ENCODE assay signal across 8 cellular contexts in genomic region chr10:22712959-22713852, GRCh38. TPM values are rescaled to one million over a fixed set of nuclear protein-coding genes. Genes with fewer than 3 reads are reported as not detected.
DNase-seq lines count a peak whose midpoint lies in the region; ATAC-seq and TF ChIP-seq lines count a peak whose summit lies in the region.

No MANE protein-coding gene starts in this region.

- DNase-seq in CD4-positive, alpha-beta T cell = peak; percentile 16 to 53 (median 30)
- DNase-seq in Kasumi-1 (lab: John Stamatoyannopoulos, UW) (peak; percentile 32 to 41), erythroblast (lab: John Stamatoyannopoulos, UW) (peak; percentile 68 to 81), naive B cell (peak; percentile 45), tibial artery (no peak), cerebellar nuclear complex (lab: John Stamatoyannopoulos, UW) (no peak)
- DNase-seq in activated CD8-positive, alpha-beta memory T cell treated with anti-CD3 and anti-CD28 coated beads, Interleukin-2, amount 10 ng/mL, durations not matched to agents 7 days and 5 days = peak; percentile 56

- peak; percentile 30 for ATAC-seq in CD4-positive, alpha-beta T cell (ENCODE audit: poor library complexity)
- ATAC-seq in GM21390 (IDR thresholded peaks at IDR 0.05; ENCODE audit: unreplicated experiment) = peak; percentile 24
- ATAC-seq in activated CD8-positive, alpha-beta memory T cell treated with anti-CD3 and anti-CD28 coated beads, Interleukin-2, amount 10 ng/mL, durations not matched to agents 7 days and 5 days = peak; percentile 26
- peak; percentile 8 to 20 for ATAC-seq in naive B cell (ENCODE audit: low read depth in 2 of 2)

- H3K36me3 Mint-ChIP-seq in CD4-positive, alpha-beta T cell (ENCODE audit: low read depth) = peaks cover 29% of the 10 kb centered on the region
- H3K36me3 Mint-ChIP-seq in activated CD8-positive, alpha-beta memory T cell treated with anti-CD3 and anti-CD28 coated beads, Interleukin-2, amount 10 ng/mL, durations not matched to agents 7 days and 5 days = peaks cover 27% of the 10 kb centered on the region
- H3K36me3 Mint-ChIP-seq in naive B cell = no peaks in the 10 kb centered on the region

- TF ChIP-seq POLR2A in erythroblast (IDR thresholded peaks at IDR 0.05; ENCODE audit: low read length) = no peak

- H3K4me3 Mint-ChIP-seq in CD4-positive, alpha-beta T cell = peak overlapping the region; percentile 96
- H3K4me3 Mint-ChIP-seq in activated CD8-positive, alpha-beta memory T cell treated with anti-CD3 and anti-CD28 coated beads, Interleukin-2, amount 10 ng/mL, durations not matched to agents 7 days and 5 days = peak overlapping the region; percentile 89
- peak overlapping the region; percentile 72 to 95 (median 92) for H3K4me3 Mint-ChIP-seq in naive B cell

- no peaks in the 10 kb centered on the region for H3K27me3 Mint-ChIP-seq in CD4-positive, alpha-beta T cell
- no peaks in the 10 kb centered on the region for H3K27me3 Mint-ChIP-seq in activated CD8-positive, alpha-beta memory T cell treated with anti-CD3 and anti-CD28 coated beads, Interleukin-2, amount 10 ng/mL, durations not matched to agents 7 days and 5 days
- H3K27me3 Mint-ChIP-seq in naive B cell = no peaks in the 10 kb centered on the region

- no peak for TF ChIP-seq CTCF in CD4-positive, alpha-beta T cell (IDR thresholded peaks at IDR 0.05)
- TF ChIP-seq CTCF in tibial artery (IDR thresholded peaks at IDR 0.05) = no peak

- peak overlapping the region; percentile 97 to 98 for H3K4me3 ChIP-seq in tibial artery

- H3K4me1 ChIP-seq in tibial artery = peaks cover 0 to 40% (median 19%) of the 10 kb centered on the region in 4 donors

- H3K9me3 Mint-ChIP-seq in CD4-positive, alpha-beta T cell = no peaks in the 10 kb centered on the region
- no peaks in the 10 kb centered on the region for H3K9me3 Mint-ChIP-seq in activated CD8-positive, alpha-beta memory T cell treated with anti-CD3 and anti-CD28 coated beads, Interleukin-2, amount 10 ng/mL, durations not matched to agents 7 days and 5 days (ENCODE audit: low read depth)
- H3K9me3 Mint-ChIP-seq in naive B cell = no peaks in the 10 kb centered on the region

- no peaks in the 10 kb centered on the region for H3K36me3 ChIP-seq in tibial artery

- no peaks in the 10 kb centered on the region for H3K9me3 ChIP-seq in CD4-positive, alpha-beta T cell (ENCODE audit: control insufficient read depth, low read length)
- no peaks in the 10 kb centered on the region for H3K9me3 ChIP-seq in tibial artery

- POLR2A ChIA-PET in CD4-positive, alpha-beta T cell (lab: Charles Lee) = interaction anchor here (0.5 to 4.2 kb wide), 33 partner anchors 9 to 277 kb away, joined by 3 to 53 read pairs (median 5); no protein-coding TSS in a partner anchor

- intact Hi-C loops in CD4-positive, alpha-beta T cell (cut with DNase I, micrococcal nuclease) = loop anchor here (1.0 to 10.0 kb wide), 9 partner anchors 14 to 388 kb away; partner anchors contain the start of gene BMI1 (in 1 of the 2)
- intact Hi-C loops in tibial artery (cut with DNase I; ENCODE audit: low total_unique reads) = loop anchor here (5.0 to 10.0 kb wide), 3 partner anchors 132 to 724 kb away; partner anchors contain the start of genes MSRB2 and OTUD1

- H3K27ac Mint-ChIP-seq in CD4-positive, alpha-beta T cell = peak overlapping the region; percentile 83
- peak overlapping the region; percentile 90 for H3K27ac Mint-ChIP-seq in activated CD8-positive, alpha-beta memory T cell treated with anti-CD3 and anti-CD28 coated beads, Interleukin-2, amount 10 ng/mL, durations not matched to agents 7 days and 5 days
- H3K27ac Mint-ChIP-seq in naive B cell = peak overlapping the region; percentile 41 to 92 (median 80)

- peaks cover 53% of the 10 kb centered on the region for H3K4me1 Mint-ChIP-seq in CD4-positive, alpha-beta T cell (ENCODE audit: low read depth)
- peaks cover 44% of the 10 kb centered on the region for H3K4me1 Mint-ChIP-seq in activated CD8-positive, alpha-beta memory T cell treated with anti-CD3 and anti-CD28 coated beads, Interleukin-2, amount 10 ng/mL, durations not matched to agents 7 days and 5 days
- H3K4me1 Mint-ChIP-seq in naive B cell = peaks cover 30 to 50% (median 47%) of the 10 kb centered on the region in 3 donors

- H3K27ac ChIP-seq in CD4-positive, alpha-beta T cell (ENCODE audit: low read depth, low read length) = peak overlapping the region; percentile 86
- H3K27ac ChIP-seq in tibial artery = peak overlapping the region; percentile 84 to 86

- CTCF ChIA-PET in CD4-positive, alpha-beta T cell (lab: Charles Lee) = interaction anchor here (0.9 to 2.1 kb wide), 7 partner anchors 9 to 275 kb away, joined by 3 to 10 read pairs (median 4); no protein-coding TSS in a partner anchor
- CTCF ChIA-PET in activated CD8-positive, alpha-beta memory T cell treated with anti-CD3 and anti-CD28 coated beads, Interleukin-2, amount 10 ng/mL, durations not matched to agents 7 days and 5 days (lab: Charles Lee) = interaction anchor here (0.6 to 2.7 kb wide), 15 partner anchors 9 to 140 kb away, joined by 3 to 10 read pairs (median 3); no protein-coding TSS in a partner anchor

- no peaks in the 10 kb centered on the region for H3K27me3 ChIP-seq in CD4-positive, alpha-beta T cell (ENCODE audit: control insufficient read depth, insufficient read depth, low read length)
- H3K27me3 ChIP-seq in tibial artery = no peaks in the 10 kb centered on the region

RNA-seq across cellular contexts. Expression of gene PIP4K2A, which starts 1.2 kb away (rescaled TPM):
- 10 to 100 TPM; 75.4 to 87.2 TPM for total RNA-seq in CD4-positive, alpha-beta T cell
- total RNA-seq in activated CD8-positive, alpha-beta memory T cell treated with anti-CD3 and anti-CD28 coated beads, Interleukin-2, amount 10 ng/mL, durations not matched to agents 7 days and 5 days = 100 to 1,000 TPM; 129 to 136 TPM
- 10 to 100 TPM; 16.8 to 45.7 (median 26.3) TPM for polyA plus RNA-seq in naive B cell (ENCODE audit: low read depth in 6 of 6)

Comparison
In these comparisons a context has a peak if more than half of its experiments do, and no peak if none do; other contexts are left out.
1. DNase-seq: peak in CD4-positive, alpha-beta T cell (10 of 10), Kasumi-1 (2 of 2), activated CD8-positive, alpha-beta memory T cell treated with anti-CD3 and anti-CD28 coated beads, Interleukin-2, amount 10 ng/mL, durations not matched to agents 7 days and 5 days (single experiment), erythroblast (2 of 2) and naive B cell (single experiment); none in tibial artery (0 of 2) and cerebellar nuclear complex (0 of 2).
2. Peak in every context shown above with its lines, with median percentiles within 50 percentile points of each other: ATAC-seq, H3K27ac Mint-ChIP-seq and H3K4me3 Mint-ChIP-seq.